Comparison of ENCODE assay signal across 8 cellular contexts in the genomic region with DNA sequence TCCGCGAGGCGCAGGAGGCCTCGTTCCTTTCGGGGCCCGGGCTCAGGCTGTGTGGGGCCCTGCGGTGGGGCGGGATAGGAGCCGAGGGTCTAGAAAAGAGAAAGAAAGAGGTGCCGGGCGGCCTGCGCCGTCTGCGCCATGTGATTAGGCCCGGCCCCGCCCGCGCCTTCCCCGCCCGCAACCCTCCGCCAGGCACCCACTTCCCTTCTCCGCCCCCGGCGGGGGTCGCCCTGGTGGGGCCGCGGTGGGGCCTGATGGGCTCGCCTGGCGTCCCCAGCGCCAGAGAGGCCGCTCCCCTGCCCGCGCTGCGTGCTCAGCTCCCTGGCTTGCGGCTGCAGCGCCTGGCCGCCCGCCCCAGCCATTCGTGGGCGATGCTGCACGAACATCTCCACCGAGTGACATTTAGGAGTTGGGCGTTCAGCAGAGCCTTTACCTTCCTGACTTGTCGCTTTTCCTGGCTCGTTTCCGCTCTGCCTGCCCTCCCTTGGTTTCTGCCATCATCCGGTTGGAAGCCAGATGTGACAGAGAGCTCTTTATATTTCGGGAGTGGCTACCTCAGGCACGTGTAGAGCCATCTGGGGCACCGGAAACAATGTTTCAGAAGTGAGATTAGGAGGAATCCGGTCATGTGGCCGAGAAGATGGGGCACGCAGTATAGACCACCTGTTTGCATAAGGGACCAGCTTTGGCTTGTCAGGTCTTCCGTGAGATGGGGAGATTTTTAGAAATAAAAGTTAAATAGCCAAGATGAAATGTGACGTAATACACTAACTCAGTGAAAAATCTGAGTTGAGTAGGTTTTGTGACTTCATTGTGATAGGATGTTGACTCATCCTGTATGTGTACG. TPM values are rescaled to one million over a fixed set of nuclear protein-coding genes. Genes with fewer than 3 reads are reported as not detected.
A peak's percentile ranks its signal among the peaks of the same experiment; 100 is the strongest.
DNase-seq lines count a peak whose midpoint lies in the region; ATAC-seq and TF ChIP-seq lines count a peak whose summit lies in the region.

No MANE protein-coding gene starts in this region.

- CTCF ChIA-PET in AG04449 (lab: Yijun Ruan, JAX): interaction anchor here (1.7 to 2.5 kb wide), 2 partner anchors 23 to 32 kb away, joined by 3 to 14 read pairs; no protein-coding TSS in a partner anchor

- POLR2A ChIA-PET in AG04449 (lab: Yijun Ruan, JAX): interaction anchor here (0.6 to 4.1 kb wide), 14 partner anchors 8 to 563 kb away, joined by 3 to 110 read pairs (median 6); no protein-coding TSS in a partner anchor

- DNase-seq in AG04449 (ENCODE audit: low read depth, low spot score) (no peak), NCI-H446 (lab: John Stamatoyannopoulos, UW) (peak; percentile 22 to 54), cerebellum (ENCODE audit: low spot score) (peak; percentile 35), left colon (peak; percentile 73 to 80)
- peak; percentile 76 for DNase-seq in activated CD4-positive, CD25-positive, alpha-beta regulatory T cell treated with anti-CD3 and anti-CD28 coated beads, Interleukin-2, amount 50 U/mL, for 72 hours
- DNase-seq in stimulated activated CD4-positive, alpha-beta T cell treated with anti-CD3 and anti-CD28 coated beads, Interleukin-2, amount 100 ng/mL, for 4 hours (ENCODE audit: low read depth): peak; percentile 65

- intact Hi-C loops in left colon (cut with DNase I, micrococcal nuclease): no loop called here

- peak overlapping the region; percentile 70 for H3K4me3 ChIP-seq in AG04449 (ENCODE audit: low read depth, low read length)

- ATAC-seq in GM18873 (IDR thresholded peaks at IDR 0.05; ENCODE audit: low FRiP score, unreplicated experiment): peak; percentile 61
- peak; percentile 45 for ATAC-seq in HG03139 (IDR thresholded peaks at IDR 0.05; ENCODE audit: unreplicated experiment)
- peak; percentile 59 for ATAC-seq in left colon

- no peak for TF ChIP-seq CTCF in AG04449 (IDR thresholded peaks at IDR 0.05; ENCODE audit: insufficient read depth, low read length, missing control alignments)

RNA-seq across cellular contexts. Expression of a gene that starts 1.1 kb away (rescaled TPM):
- 145 TPM for total RNA-seq in cerebellum
- total RNA-seq in left colon: 10 to 100 TPM; 51.3 to 63.3 TPM
